ENCODE assay signal across 18 cellular contexts in the genomic region with DNA sequence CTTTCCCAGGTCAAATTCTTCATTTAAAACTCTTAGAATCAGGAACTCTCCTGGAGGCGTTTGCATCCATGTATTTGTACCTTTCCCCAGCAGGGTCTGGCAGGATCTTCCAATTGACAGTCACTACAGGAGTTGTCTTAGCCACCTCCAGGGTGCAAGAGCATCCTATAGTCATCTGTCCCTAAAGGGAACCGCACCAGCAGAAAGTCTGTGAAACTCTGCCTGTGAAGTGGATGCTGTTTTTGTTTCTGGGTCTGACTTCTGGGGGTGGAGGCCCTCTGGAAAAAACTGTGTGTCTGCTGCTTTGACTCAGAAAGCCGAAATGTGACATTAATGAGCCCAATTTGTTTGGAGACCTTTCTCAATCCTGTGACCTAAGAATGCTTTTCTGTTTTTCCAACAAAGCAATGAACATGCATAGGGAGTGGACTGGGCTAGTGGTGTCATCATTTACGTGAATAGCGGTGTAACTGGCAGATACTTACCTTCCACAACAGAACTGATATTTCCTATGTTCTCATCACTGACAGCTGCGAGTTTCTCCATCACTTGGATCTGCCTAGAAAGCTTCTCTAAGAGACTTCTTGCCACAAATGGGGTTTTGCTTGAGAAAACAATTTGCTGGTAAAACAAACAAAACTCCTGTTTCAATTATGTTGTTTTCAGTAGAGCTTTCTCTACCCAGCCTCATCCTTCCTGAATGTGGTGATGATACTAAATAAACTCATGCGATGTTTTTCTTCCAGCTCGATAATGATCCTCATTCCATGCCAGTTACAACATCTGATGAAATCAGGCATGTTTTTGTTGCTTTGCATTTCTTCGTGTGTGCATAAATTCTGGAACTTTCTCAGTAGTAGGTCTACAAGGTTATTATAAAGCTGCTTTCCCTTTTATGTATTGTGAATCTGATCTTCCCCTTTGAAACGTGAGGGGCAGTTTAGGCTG. TPM values are rescaled to one million over a fixed set of nuclear protein-coding genes. Genes with fewer than 3 reads are reported as not detected.
A peak's percentile ranks its signal among the peaks of the same experiment; 100 is the strongest.
DNase-seq lines count a peak whose midpoint lies in the region; ATAC-seq and TF ChIP-seq lines count a peak whose summit lies in the region.
"Had no signal": no experiment of that assay in that cellular context is flagged by ENCODE, and none has a peak within 500 bp of the region (broad histone marks: within the 10 kb centered on the region; RNA-seq: fewer than 3 reads in every experiment).

No MANE protein-coding gene starts in this region.

- no TSS peak for BruUV-seq in PC-9 (replicated peaks; lab: Mats Ljungman, UMichigan)

- intact Hi-C loops in activated T-helper 1 cell treated with anti-CD3 and anti-CD28 coated beads, Interleukin-12 subunit alpha, Interleukin-12 subunit beta, Interleukin-2, Interleukin-4 antibody, amounts not matched to agents 30 ng/mL and 10 ng/mL and 1 ng/mL, durations not matched to agents 14 hours and 24 hours and 36 hours (cut with micrococcal nuclease), result no loop called here
- intact Hi-C loops in PC-9 (cut with micrococcal nuclease; ENCODE audit: unreplicated experiment), result no loop called here

- H3K4me3 Mint-ChIP-seq in activated T-helper 1 cell treated with anti-CD3 and anti-CD28 coated beads, Interleukin-12 subunit alpha, Interleukin-12 subunit beta, Interleukin-2, Interleukin-4 antibody, amounts not matched to agents 30 ng/mL and 10 ng/mL and 1 ng/mL, durations not matched to agents 14 hours and 24 hours and 36 hours, result no peak overlapping the region
- H3K4me3 Mint-ChIP-seq in stimulated activated naive B cell treated with anti-CD40 and anti-IgM and Interleukin-4, amounts not matched to agents 10 μg/mL and 1 μg/mL and 100 μg/mL, for 72 hours, result no peak overlapping the region
- H3K4me3 Mint-ChIP-seq: activated CD8-positive, alpha-beta memory T cell treated with anti-CD3 and anti-CD28 coated beads, Interleukin-2, amount 10 ng/mL, durations not matched to agents 7 days and 5 days had no signal

- CTCF ChIA-PET in PC-9 (lab: Charles Lee), result no interaction called here

- no peaks in the 10 kb centered on the region for H3K4me1 ChIP-seq in PC-9 (replicated peaks; ENCODE audit: insufficient read depth)

- no peaks in the 10 kb centered on the region for H3K79me2 ChIP-seq in PC-9 (ENCODE audit: low read depth)

- no peak overlapping the region for H2AFZ ChIP-seq in PC-9

- peak overlapping the region; percentile 62 for H3K27ac Mint-ChIP-seq in activated T-helper 1 cell treated with anti-CD3 and anti-CD28 coated beads, Interleukin-12 subunit alpha, Interleukin-12 subunit beta, Interleukin-2, Interleukin-4 antibody, amounts not matched to agents 30 ng/mL and 10 ng/mL and 1 ng/mL, durations not matched to agents 14 hours and 24 hours and 36 hours
- peak overlapping the region; percentile 47 for H3K27ac Mint-ChIP-seq in stimulated activated naive B cell treated with anti-CD40 and anti-IgM and Interleukin-4, amounts not matched to agents 10 μg/mL and 1 μg/mL and 100 μg/mL, for 72 hours
- H3K27ac Mint-ChIP-seq: activated CD8-positive, alpha-beta memory T cell treated with anti-CD3 and anti-CD28 coated beads, Interleukin-2, amount 10 ng/mL, durations not matched to agents 7 days and 5 days had no signal

- no peak for ATAC-seq in stimulated activated naive B cell treated with anti-CD40 and anti-IgM and Interleukin-4, amounts not matched to agents 10 μg/mL and 1 μg/mL and 100 μg/mL, for 72 hours (replicated peaks)
- no peak for ATAC-seq in HG02840 (IDR thresholded peaks at IDR 0.05; ENCODE audit: low FRiP score, unreplicated experiment)
- ATAC-seq: activated CD8-positive, alpha-beta memory T cell treated with anti-CD3 and anti-CD28 coated beads, Interleukin-2, amount 10 ng/mL, durations not matched to agents 7 days and 5 days; left ventricle myocardium superior had no signal

- H3K9me2 ChIP-seq in PC-9 (ENCODE audit: insufficient read depth), result no peaks in the 10 kb centered on the region

- no peaks in the 10 kb centered on the region for H3K27me3 Mint-ChIP-seq in activated T-helper 1 cell treated with anti-CD3 and anti-CD28 coated beads, Interleukin-12 subunit alpha, Interleukin-12 subunit beta, Interleukin-2, Interleukin-4 antibody, amounts not matched to agents 30 ng/mL and 10 ng/mL and 1 ng/mL, durations not matched to agents 14 hours and 24 hours and 36 hours (ENCODE audit: insufficient read depth)
- no peaks in the 10 kb centered on the region for H3K27me3 Mint-ChIP-seq in stimulated activated naive B cell treated with anti-CD40 and anti-IgM and Interleukin-4, amounts not matched to agents 10 μg/mL and 1 μg/mL and 100 μg/mL, for 72 hours
- H3K27me3 Mint-ChIP-seq: activated CD8-positive, alpha-beta memory T cell treated with anti-CD3 and anti-CD28 coated beads, Interleukin-2, amount 10 ng/mL, durations not matched to agents 7 days and 5 days had no signal

- TF ChIP-seq CTCF in fibroblast of the aortic adventitia (IDR thresholded peaks at IDR 0.05; ENCODE audit: insufficient read depth, low read length), result no peak
- TF ChIP-seq CTCF in PC-9 (conservative IDR thresholded peaks at IDR 0.05), result no peak

- no peak overlapping the region for H3K27ac ChIP-seq in PC-9

- H3K4me3 ChIP-seq in fibroblast of the aortic adventitia (ENCODE audit: low read depth, low read length) (no peak overlapping the region), PC-9 (no peak overlapping the region)

- peak; percentile 6 to 19 for DNase-seq in activated CD4-positive, alpha-beta T cell treated with anti-CD3 and anti-CD28 coated beads, Interleukin-2, amount 50 U/mL, for 48 hours
- no peak for DNase-seq in activated CD4-positive, alpha-beta T cell treated with anti-CD3 and anti-CD28 coated beads, Interleukin-2, amount 50 U/mL, for 4 hours
- no peak for DNase-seq in activated T-helper 1 cell treated with anti-CD3 and anti-CD28 coated beads, Interleukin-12 subunit alpha, Interleukin-12 subunit beta, Interleukin-2, Interleukin-4 antibody, amounts not matched to agents 30 ng/mL and 10 ng/mL and 1 ng/mL, durations not matched to agents 14 hours and 24 hours and 36 hours (ENCODE audit: low spot score)
- DNase-seq in fibroblast of the aortic adventitia (ENCODE audit: low read depth) (peak; percentile 6), PC-9 (no peak), NCI-H1092 treated with DMSO at 0.1 percent for 48 hours (lab: John Stamatoyannopoulos, UW) (no peak)
- DNase-seq in stimulated activated naive B cell treated with anti-CD40 and anti-IgM and Interleukin-4, amounts not matched to agents 10 μg/mL and 1 μg/mL and 100 μg/mL, for 72 hours, result no peak
- DNase-seq: activated CD8-positive, alpha-beta memory T cell treated with anti-CD3 and anti-CD28 coated beads, Interleukin-2, amount 10 ng/mL, durations not matched to agents 7 days and 5 days; GDM1; left ventricle myocardium superior; NCI-H1436 treated with DMSO at 0.1 percent for 48 hours; NK-92 treated with Interleukin-12 subunit alpha and Interleukin-12 subunit beta, amount 100 ng/mL, for 24 hours; stimulated activated CD4-positive, alpha-beta T cell treated with anti-CD3 and anti-CD28 coated beads, Interleukin-4, amount 100 ng/mL, for 4 hours had no signal

- H3K9me3 ChIP-seq in PC-9 (ENCODE audit: insufficient read depth, low read depth), result no peaks in the 10 kb centered on the region

- H3F3A ChIP-seq in PC-9 (ENCODE audit: insufficient read depth, low read depth), result no peaks in the 10 kb centered on the region

- no peaks in the 10 kb centered on the region for H3K9me3 Mint-ChIP-seq in activated T-helper 1 cell treated with anti-CD3 and anti-CD28 coated beads, Interleukin-12 subunit alpha, Interleukin-12 subunit beta, Interleukin-2, Interleukin-4 antibody, amounts not matched to agents 30 ng/mL and 10 ng/mL and 1 ng/mL, durations not matched to agents 14 hours and 24 hours and 36 hours
- no peaks in the 10 kb centered on the region for H3K9me3 Mint-ChIP-seq in stimulated activated naive B cell treated with anti-CD40 and anti-IgM and Interleukin-4, amounts not matched to agents 10 μg/mL and 1 μg/mL and 100 μg/mL, for 72 hours

- H4K20me1 ChIP-seq in PC-9 (ENCODE audit: insufficient read depth), result no peaks in the 10 kb centered on the region

- POLR2A ChIA-PET in PC-9 (lab: Charles Lee; ENCODE audit: unreplicated experiment), result no interaction called here

- peaks cover 63% of the 10 kb centered on the region for H3K36me3 Mint-ChIP-seq in activated T-helper 1 cell treated with anti-CD3 and anti-CD28 coated beads, Interleukin-12 subunit alpha, Interleukin-12 subunit beta, Interleukin-2, Interleukin-4 antibody, amounts not matched to agents 30 ng/mL and 10 ng/mL and 1 ng/mL, durations not matched to agents 14 hours and 24 hours and 36 hours (ENCODE audit: low read depth)
- peaks cover 21 to 42% of the 10 kb centered on the region in 2 donors for H3K36me3 Mint-ChIP-seq in stimulated activated naive B cell treated with anti-CD40 and anti-IgM and Interleukin-4, amounts not matched to agents 10 μg/mL and 1 μg/mL and 100 μg/mL, for 72 hours

- no peaks in the 10 kb centered on the region for H3K27me3 ChIP-seq in PC-9 (ENCODE audit: insufficient read depth, low read depth)

- H3K4me1 Mint-ChIP-seq in activated T-helper 1 cell treated with anti-CD3 and anti-CD28 coated beads, Interleukin-12 subunit alpha, Interleukin-12 subunit beta, Interleukin-2, Interleukin-4 antibody, amounts not matched to agents 30 ng/mL and 10 ng/mL and 1 ng/mL, durations not matched to agents 14 hours and 24 hours and 36 hours (ENCODE audit: low read depth), result peaks cover 20% of the 10 kb centered on the region
- peaks cover 0 to 3% of the 10 kb centered on the region in 2 donors for H3K4me1 Mint-ChIP-seq in stimulated activated naive B cell treated with anti-CD40 and anti-IgM and Interleukin-4, amounts not matched to agents 10 μg/mL and 1 μg/mL and 100 μg/mL, for 72 hours

- no peak overlapping the region for H3K4me2 ChIP-seq in PC-9

- no peaks in the 10 kb centered on the region for H3K36me3 ChIP-seq in PC-9 (ENCODE audit: low read depth)

RNA-seq across cellular contexts. Expression of gene ARMH2, which starts 33.3 kb away (rescaled TPM):
- not detected in 2 replicates for total RNA-seq in activated T-helper 1 cell treated with anti-CD3 and anti-CD28 coated beads, Interleukin-12 subunit alpha, Interleukin-12 subunit beta, Interleukin-2, Interleukin-4 antibody, amounts not matched to agents 30 ng/mL and 10 ng/mL and 1 ng/mL, durations not matched to agents 14 hours and 24 hours and 36 hours
- total RNA-seq in fibroblast of the aortic adventitia (ENCODE audit: low replicate concordance), result not detected in 2 replicates
- not detected in 2 replicates for total RNA-seq in PC-9 (2021)
- total RNA-seq: A673, cerebellum, frontal cortex, left ventricle myocardium superior, temporal lobe had no signal

RNA-seq across cellular contexts. Expression of gene GMNN, which starts 57.3 kb away (rescaled TPM):
- total RNA-seq in activated T-helper 1 cell treated with anti-CD3 and anti-CD28 coated beads, Interleukin-12 subunit alpha, Interleukin-12 subunit beta, Interleukin-2, Interleukin-4 antibody, amounts not matched to agents 30 ng/mL and 10 ng/mL and 1 ng/mL, durations not matched to agents 14 hours and 24 hours and 36 hours, result 80.8 and 83.5 TPM in 2 replicates
- total RNA-seq in fibroblast of the aortic adventitia (ENCODE audit: low replicate concordance) (17.2 and 41.7 TPM in 2 replicates), PC-9 (2021) (53.1 and 54.8 TPM in 2 replicates)

Comparison
In these comparisons a context has a peak if more than half of its experiments do, and no peak if none do; other contexts are left out.
1. DNase-seq: peak in activated CD4-positive, alpha-beta T cell treated with anti-CD3 and anti-CD28 coated beads, Interleukin-2, amount 50 U/mL, for 48 hours (2 of 2) and fibroblast of the aortic adventitia (single experiment); none in activated CD4-positive, alpha-beta T cell treated with anti-CD3 and anti-CD28 coated beads, Interleukin-2, amount 50 U/mL, for 4 hours (0 of 2), activated T-helper 1 cell treated with anti-CD3 and anti-CD28 coated beads, Interleukin-12 subunit alpha, Interleukin-12 subunit beta, Interleukin-2, Interleukin-4 antibody, amounts not matched to agents 30 ng/mL and 10 ng/mL and 1 ng/mL, durations not matched to agents 14 hours and 24 hours and 36 hours (single experiment), stimulated activated naive B cell treated with anti-CD40 and anti-IgM and Interleukin-4, amounts not matched to agents 10 μg/mL and 1 μg/mL and 100 μg/mL, for 72 hours (single experiment), PC-9 (0 of 2) and NCI-H1092 treated with DMSO at 0.1 percent for 48 hours (single experiment).